ENCODE assay signal across 9 cellular contexts in genomic region chr3:172708905-172709775, GRCh38. TPM values are rescaled to one million over a fixed set of nuclear protein-coding genes. Genes with fewer than 3 reads are reported as not detected.
DNase-seq lines count a peak whose midpoint lies in the region; ATAC-seq, FAIRE-seq and TF ChIP-seq lines count a peak whose summit lies in the region.
"Had no signal": no experiment of that assay in that cellular context is flagged by ENCODE, and none has a peak within 500 bp of the region (broad histone marks: within the 10 kb centered on the region; RNA-seq: fewer than 3 reads in every experiment).

No MANE protein-coding gene starts in this region.

- H3K79me2 ChIP-seq in keratinocyte (ENCODE audit: control insufficient read depth, insufficient read depth, low read length), result peaks cover 20% of the 10 kb centered on the region

- H3K4me1 ChIP-seq in adipocyte (ENCODE audit: control insufficient read depth, insufficient read depth, low read length), result peaks cover 29% of the 10 kb centered on the region
- H3K4me1 ChIP-seq in keratinocyte (ENCODE audit: control insufficient read depth, extremely low read depth, insufficient read depth, low read length), result peaks cover 24% of the 10 kb centered on the region
- H3K4me1 ChIP-seq in thoracic aorta (ENCODE audit: control insufficient read depth in 1 of 2, low read depth in 2 of 2), result peaks cover 18 to 30% of the 10 kb centered on the region in 2 donors

- no peaks in the 10 kb centered on the region for H3K27me3 Mint-ChIP-seq in activated naive CD4-positive, alpha-beta T cell treated with anti-CD3 and anti-CD28 coated beads, Interleukin-2, amount 50 U/mL, for 24 hours

- H3K4me3 ChIP-seq in adipocyte (ENCODE audit: low read length) (peak overlapping the region; percentile 99), keratinocyte (ENCODE audit: control insufficient read depth in 2 of 3, extremely low read depth in 1 of 3, insufficient read depth in 2 of 3, low read depth in 1 of 3, low read length in 3 of 3) (peak overlapping the region in 2 of 3 experiments; percentile 84 to 88), thoracic aorta (peak overlapping the region; percentile 91)

- peak overlapping the region; percentile 85 for H3K27ac ChIP-seq in keratinocyte (ENCODE audit: control insufficient read depth, insufficient read depth, low read length)
- H3K27ac ChIP-seq in thoracic aorta, result peak overlapping the region; percentile 89 to 91

- H3K4me3 Mint-ChIP-seq in activated naive CD4-positive, alpha-beta T cell treated with anti-CD3 and anti-CD28 coated beads, Interleukin-2, amount 50 U/mL, for 24 hours, result peak overlapping the region; percentile 96

- H4K20me1 ChIP-seq in keratinocyte (ENCODE audit: control insufficient read depth, extremely low read depth, insufficient read depth, low read length), result no peaks in the 10 kb centered on the region

- no peaks in the 10 kb centered on the region for H3K27me3 ChIP-seq in adipocyte (replicated peaks; ENCODE audit: control insufficient read depth, insufficient read depth, low read length)
- H3K27me3 ChIP-seq in keratinocyte (ENCODE audit: control insufficient read depth, extremely low read depth, insufficient read depth, low read length), result no peaks in the 10 kb centered on the region
- no peaks in the 10 kb centered on the region for H3K27me3 ChIP-seq in thoracic aorta (replicated peaks; ENCODE audit: insufficient read depth)

- H3K36me3 ChIP-seq in adipocyte (ENCODE audit: control insufficient read depth, insufficient read depth, low read length, severe bottlenecking) (no peaks in the 10 kb centered on the region), keratinocyte (ENCODE audit: control insufficient read depth in 2 of 2, extremely low read depth in 1 of 2, insufficient read depth in 2 of 2, low read length in 2 of 2) (no peaks in the 10 kb centered on the region), thoracic aorta (no peaks in the 10 kb centered on the region)

- dilution Hi-C loops in keratinocyte (cut with MboI; ENCODE audit: extremely low pct_ligation_motif_present, low sequenced_read_pairs), result no loop called here

- H3K27ac Mint-ChIP-seq in activated naive CD4-positive, alpha-beta T cell treated with anti-CD3 and anti-CD28 coated beads, Interleukin-2, amount 50 U/mL, for 24 hours, result no peak overlapping the region

- DNase-seq in activated naive CD4-positive, alpha-beta T cell treated with Interleukin-2 at 50 U/mL for 16 hours, result no peak
- DNase-seq in adipocyte (ENCODE audit: low read depth) (peak; percentile 25), keratinocyte (ENCODE audit: low read depth, low spot score) (no peak), thoracic aorta (ENCODE audit: low spot score) (no peak), NCI-H510A treated with DMSO at 0.1 percent for 48 hours (lab: John Stamatoyannopoulos, UW) (no peak), NCI-H2029 (lab: John Stamatoyannopoulos, UW) (no peak), NCI-H1092 (lab: John Stamatoyannopoulos, UW) (no peak)

- H3K9me1 ChIP-seq in keratinocyte (ENCODE audit: control insufficient read depth, extremely low read depth, insufficient read depth, low read length), result no peaks in the 10 kb centered on the region

- no peaks in the 10 kb centered on the region for H3K9me3 ChIP-seq in adipocyte (ENCODE audit: control insufficient read depth, low read length)
- H3K9me3 ChIP-seq in keratinocyte (ENCODE audit: control insufficient read depth, low read depth, low read length), result no peaks in the 10 kb centered on the region
- no peaks in the 10 kb centered on the region for H3K9me3 ChIP-seq in thoracic aorta

- TF ChIP-seq CTCF in keratinocyte (optimal IDR thresholded peaks at IDR 0.05 in 1 of 3, IDR thresholded peaks at IDR 0.05 in 1 of 3, conservative IDR thresholded peaks at IDR 0.05 in 1 of 3; ENCODE audit: extremely low read depth in 1 of 3, insufficient read depth in 2 of 3, low read length in 3 of 3) (no peak), thoracic aorta (IDR thresholded peaks at IDR 0.05) (no peak)

- peaks cover 21% of the 10 kb centered on the region for H3K4me1 Mint-ChIP-seq in activated naive CD4-positive, alpha-beta T cell treated with anti-CD3 and anti-CD28 coated beads, Interleukin-2, amount 50 U/mL, for 24 hours

- no peaks in the 10 kb centered on the region for H3K9me3 Mint-ChIP-seq in activated naive CD4-positive, alpha-beta T cell treated with anti-CD3 and anti-CD28 coated beads, Interleukin-2, amount 50 U/mL, for 24 hours

- ATAC-seq in thoracic aorta (ENCODE audit: insufficient number of reproducible peaks, low FRiP score, low read depth), result no peak

- H3K9ac ChIP-seq in adipocyte (ENCODE audit: low read length), result peak overlapping the region; percentile 91
- H3K9ac ChIP-seq in keratinocyte (ENCODE audit: control insufficient read depth, extremely low read depth, insufficient read depth, low read length), result peak overlapping the region; percentile 84

- no peak overlapping the region for H2AFZ ChIP-seq in keratinocyte (ENCODE audit: control insufficient read depth, low read length)

- H3K36me3 Mint-ChIP-seq in activated naive CD4-positive, alpha-beta T cell treated with anti-CD3 and anti-CD28 coated beads, Interleukin-2, amount 50 U/mL, for 24 hours, result no peaks in the 10 kb centered on the region

- peak overlapping the region; percentile 98 for H3K4me2 ChIP-seq in keratinocyte (ENCODE audit: control insufficient read depth, extremely low read depth, insufficient read depth, low read depth, low read length)

- no peak for FAIRE-seq in keratinocyte (lab: Jason Lieb, UNC)
- FAIRE-seq: D721Med had no signal

RNA-seq across cellular contexts. Expression of gene NCEH1, which starts 1.7 kb away (rescaled TPM):
- polyA plus RNA-seq in keratinocyte, result 8.0 to 17.4 TPM (median 13.2 TPM) in 3 replicates
- polyA plus RNA-seq in keratinocyte (2011; ENCODE audit: low read depth), result 0.16 TPM
- 3.1 and 6.2 TPM in 2 replicates for polyA plus RNA-seq in keratinocyte (2011; cell fraction: cytosol; rRNA removed)
- 15.8 and 18.2 TPM in 2 replicates for polyA plus RNA-seq in keratinocyte (2011; cell fraction: nucleus; rRNA removed)
- 1.5 and 11.0 TPM in 2 replicates for polyA plus RNA-seq in keratinocyte (2012; ENCODE audit: low replicate concordance)
- 9.9 to 18.5 TPM (median 16.8 TPM) in 3 replicates for polyA minus RNA-seq in keratinocyte
- 8.1 TPM for polyA minus RNA-seq in keratinocyte (2011; cell fraction: cytosol; rRNA and poly(A)+ RNA removed)
- polyA minus RNA-seq in keratinocyte (2011; cell fraction: nucleus; rRNA and poly(A)+ RNA removed), result 19.6 and 27.6 TPM in 2 replicates
- 10 to 100 TPM in 1 of 2 donors, 1 to 10 TPM in 1; 7.1 to 22.7 TPM for total RNA-seq in thoracic aorta

RNA-seq across cellular contexts. Expression of gene ECT2, which starts 41.4 kb away (rescaled TPM):
- 16.3 to 34.2 TPM (median 18.6 TPM) in 3 replicates for polyA plus RNA-seq in keratinocyte
- 10.7 TPM for polyA plus RNA-seq in keratinocyte (2011; ENCODE audit: low read depth)
- polyA plus RNA-seq in keratinocyte (2011; cell fraction: cytosol; rRNA removed), result 10.0 and 20.2 TPM in 2 replicates
- 18.4 and 23.6 TPM in 2 replicates for polyA plus RNA-seq in keratinocyte (2011; cell fraction: nucleus; rRNA removed)
- 7.4 and 19.9 TPM in 2 replicates for polyA plus RNA-seq in keratinocyte (2012; ENCODE audit: low replicate concordance)
- 3.1 to 31.4 TPM (median 11.9 TPM) in 3 replicates for polyA minus RNA-seq in keratinocyte
- polyA minus RNA-seq in keratinocyte (2011; cell fraction: cytosol; rRNA and poly(A)+ RNA removed), result 19.2 TPM
- polyA minus RNA-seq in keratinocyte (2011; cell fraction: nucleus; rRNA and poly(A)+ RNA removed), result 18.9 and 41.0 TPM in 2 replicates
- 10 to 100 TPM in 1 of 2 donors, 1 to 10 TPM in 1; 4.5 to 14.0 TPM for total RNA-seq in thoracic aorta
